15 cellular contexts compared by ENCODE assay signal in the genomic region with DNA sequence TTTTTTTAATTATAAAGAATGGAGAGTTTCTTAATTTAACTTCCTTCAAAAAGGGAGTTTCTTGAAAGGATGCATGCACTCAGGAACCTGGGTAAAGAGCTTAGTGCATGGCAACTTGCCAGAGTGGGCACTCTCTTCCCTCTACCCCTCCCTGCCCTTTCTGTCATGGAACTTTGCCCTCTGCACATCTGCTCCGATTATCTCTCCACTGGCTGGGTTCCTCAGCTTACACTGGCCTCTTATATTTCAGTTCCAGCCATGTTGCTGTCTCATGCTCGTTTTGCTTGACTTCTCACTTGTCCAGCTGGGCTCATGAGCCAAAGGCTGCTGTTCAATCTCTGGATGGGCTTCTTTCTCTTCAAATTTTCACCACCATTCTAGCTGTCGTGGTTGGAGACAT.
A peak's percentile ranks its signal among the peaks of the same experiment; 100 is the strongest.
DNase-seq lines count a peak whose midpoint lies in the region; FAIRE-seq and TF ChIP-seq lines count a peak whose summit lies in the region.
"Had no signal": no experiment of that assay in that cellular context is flagged by ENCODE, and none has a peak within 500 bp of the region (broad histone marks: within the 10 kb centered on the region; RNA-seq: fewer than 3 reads in every experiment).

No MANE protein-coding gene starts in this region.

- no peak overlapping the region for H4K8ac ChIP-seq in H1 (ENCODE audit: extremely low read depth, insufficient read depth, low read length)

- H3K4ac ChIP-seq in H1 (replicated peaks; ENCODE audit: insufficient read length, low read depth, low read length): no peak overlapping the region

- POLR2A ChIA-PET in H1 (lab: Charles Lee; ENCODE audit: partially characterized antibody): no interaction called here

- H2BK5ac ChIP-seq in H1 (ENCODE audit: low read depth, low read length): no peak overlapping the region

- WGBS in H1 (ENCODE audit: extremely low coverage in 1 of 2, insufficient coverage in 1 of 2, insufficient read length in 1 of 2, insufficient replicate concordance in 2 of 2, low coverage in 1 of 2, low lambda C conversion rate in 2 of 2, missing lambda C conversion rate in 1 of 2), 2 experiments: 87% methylated on average over 3 of the region's 3 CpGs; no CpG with 5 or more reads in 1 of the 2 experiments
- 82% methylated on average over 3 of the region's 3 CpGs for WGBS in hepatocyte (ENCODE audit: low lambda C conversion rate, missing lambda C conversion rate)

- H3K27ac ChIP-seq in H1 (ENCODE audit: low read depth, low read length): no peak overlapping the region
- no peak overlapping the region for H3K27ac ChIP-seq in hepatocyte
- H3K27ac ChIP-seq: A549, SJSA1 had no signal

- no peak for FAIRE-seq in H1 (lab: Jason Lieb, UNC)
- FAIRE-seq: A549, GM19239 had no signal

- H3K4me2 ChIP-seq in H1 (ENCODE audit: insufficient read depth in 1 of 2, low read depth in 2 of 2, low read length in 2 of 2): no peak overlapping the region
- H3K4me2 ChIP-seq in hepatocyte: no peak overlapping the region
- H3K4me2 ChIP-seq: A549 had no signal

- no peak for TF ChIP-seq EP300 in H1 (IDR thresholded peaks at IDR 0.05; ENCODE audit: borderline replicate concordance in 1 of 2, low read depth in 2 of 2, low read length in 2 of 2)

- no peaks in the 10 kb centered on the region for H3K23me2 ChIP-seq in H1 (ENCODE audit: low read depth, low read length)

- H3K9me2 ChIP-seq in hepatocyte (replicated peaks; ENCODE audit: insufficient read depth): no peaks in the 10 kb centered on the region

- H2BK120ac ChIP-seq in H1 (replicated peaks; ENCODE audit: low read depth, low read length): no peak overlapping the region

- no peak overlapping the region for H2AK5ac ChIP-seq in H1 (ENCODE audit: low read depth, low read length)

- peak overlapping the region; percentile 41; the same call in 1 of the 2 replicates for H2AFZ ChIP-seq in H1 (ENCODE audit: low read length)
- H2AFZ ChIP-seq in hepatocyte: no peak overlapping the region

- no peak for TF ChIP-seq POLR2A in H1 (IDR thresholded peaks at IDR 0.05; ENCODE audit: control extremely low read depth in 1 of 2, low read depth in 2 of 2, low read length in 2 of 2)

- H3K18ac ChIP-seq in H1 (ENCODE audit: extremely low read depth, low read length): no peak overlapping the region

- H3K36me3 ChIP-seq in H1 (ENCODE audit: control insufficient read depth in 2 of 4, insufficient read depth in 4 of 4, low read length in 3 of 4) (no peaks in the 10 kb centered on the region), hepatocyte (replicated peaks; ENCODE audit: insufficient read depth, low read depth) (no peaks in the 10 kb centered on the region)
- H3K36me3 ChIP-seq: HAP-1, SJSA1 had no signal

- DNase-seq in NCI-H2227 (lab: John Stamatoyannopoulos, UW; ENCODE audit: unreplicated experiment): peak; percentile 39
- no peak for DNase-seq in NCI-H2227 treated with DMSO at 0.1 percent for 48 hours (lab: John Stamatoyannopoulos, UW)
- DNase-seq in NCI-H69 (lab: John Stamatoyannopoulos, UW): peak; percentile 95
- no peak for DNase-seq in H1 (ENCODE audit: low read depth in 1 of 2, low spot score in 2 of 2)
- DNase-seq in pons (ENCODE audit: low spot score): peak; percentile 75
- no peak for DNase-seq in dedifferentiated amniotic fluid mesenchymal stem cell (ENCODE audit: extremely low spot score)
- no peak for DNase-seq in hepatocyte (ENCODE audit: low spot score)
- no peak for DNase-seq in 8988T
- DNase-seq: COR-L47, NCI-H187, SW 1271 had no signal

- H3K9ac ChIP-seq in H1 (replicated peaks in 1 of 4; ENCODE audit: extremely low read depth in 1 of 4, low read depth in 3 of 4, low read length in 3 of 4): no peak overlapping the region

- CTCF ChIA-PET in H1 (lab: Charles Lee; ENCODE audit: partially characterized antibody): interaction anchor here (1.5 kb wide), 1 partner anchor 81 kb away, joined by 3 read pairs; no protein-coding TSS in a partner anchor

- H3K9me3 ChIP-seq in H1 (ENCODE audit: insufficient read depth in 2 of 2, low read depth in 1 of 2, low read length in 1 of 2): no peaks in the 10 kb centered on the region
- no peaks in the 10 kb centered on the region for H3K9me3 ChIP-seq in hepatocyte (ENCODE audit: low read depth)
- H3K9me3 ChIP-seq: A549, HAP-1, SJSA1 had no signal

- no peak overlapping the region for H4K91ac ChIP-seq in H1 (replicated peaks; ENCODE audit: insufficient read length, low read length)

- H4K5ac ChIP-seq in H1 (ENCODE audit: insufficient read length, low read depth, low read length): no peak overlapping the region

- H3K79me2 ChIP-seq in H1 (ENCODE audit: control insufficient read depth in 1 of 2, insufficient read depth in 2 of 2, low read length in 2 of 2): no peaks in the 10 kb centered on the region
- no peaks in the 10 kb centered on the region for H3K79me2 ChIP-seq in hepatocyte

- H3K27me3 ChIP-seq in H1 (replicated peaks in 1 of 4; ENCODE audit: control insufficient read depth in 3 of 4, extremely low read depth in 1 of 4, insufficient read depth in 3 of 4, low read length in 3 of 4): no peaks in the 10 kb centered on the region
- no peaks in the 10 kb centered on the region for H3K27me3 ChIP-seq in hepatocyte
- H3K27me3 ChIP-seq: SJSA1 had no signal

- H2BK20ac ChIP-seq in H1 (ENCODE audit: low read length): no peak overlapping the region

- H2BK12ac ChIP-seq in H1 (ENCODE audit: low read depth, low read length): no peak overlapping the region

- H2BK15ac ChIP-seq in H1 (ENCODE audit: low read length): no peak overlapping the region

- H3K23ac ChIP-seq in H1 (ENCODE audit: insufficient read length): no peak overlapping the region

- H3K79me1 ChIP-seq in H1 (ENCODE audit: low read depth, low read length): no peaks in the 10 kb centered on the region

- H3K4me1 ChIP-seq in H1 (replicated peaks in 1 of 4; ENCODE audit: control insufficient read depth in 3 of 4, insufficient read depth in 4 of 4, low read length in 3 of 4): no peaks in the 10 kb centered on the region
- H3K4me1 ChIP-seq in hepatocyte (ENCODE audit: insufficient read depth): no peaks in the 10 kb centered on the region
- H3K4me1 ChIP-seq: A549, HAP-1, SJSA1 had no signal

- TF ChIP-seq CTCF in H1 (IDR thresholded peaks at IDR 0.05; ENCODE audit: control extremely low read depth in 1 of 3, insufficient read depth in 1 of 3, low read depth in 1 of 3, low read length in 3 of 3): no peak
- no peak for TF ChIP-seq CTCF in hepatocyte (IDR thresholded peaks at IDR 0.05; ENCODE audit: poor library complexity)

- no peaks in the 10 kb centered on the region for H4K20me1 ChIP-seq in H1 (replicated peaks in 1 of 2; ENCODE audit: control insufficient read depth in 1 of 2, insufficient read depth in 2 of 2, low read length in 2 of 2)
- no peaks in the 10 kb centered on the region for H4K20me1 ChIP-seq in hepatocyte (ENCODE audit: insufficient read depth, poor library complexity, severe bottlenecking)

- no peak overlapping the region for H3K4me3 ChIP-seq in H1 (ENCODE audit: extremely low read depth in 1 of 4, insufficient read depth in 2 of 4, low read depth in 3 of 4, low read length in 4 of 4)
- H3K4me3 ChIP-seq in hepatocyte: no peak overlapping the region
- H3K4me3 ChIP-seq: A549, HAP-1, SJSA1 had no signal

- H3K56ac ChIP-seq in H1 (replicated peaks; ENCODE audit: insufficient read length, low read depth, low read length): no peak overlapping the region

- no peak for TF ChIP-seq RAD21 in H1 (IDR thresholded peaks at IDR 0.05 in 1 of 2, conservative IDR thresholded peaks at IDR 0.05 in 1 of 2; ENCODE audit: low read depth in 2 of 2, low read length in 2 of 2)

- no peak overlapping the region for H3K14ac ChIP-seq in H1 (ENCODE audit: insufficient read length)

TF ChIP-seq in H1, 55 proteins besides CTCF, POLR2A, EP300 and RAD21:
- no peak for TF ChIP-seq JUN (IDR thresholded peaks at IDR 0.05; ENCODE audit: low read depth, low read length)
- no peak for TF ChIP-seq RFX5 (IDR thresholded peaks at IDR 0.05; ENCODE audit: borderline replicate concordance, low read depth, low read length)
- TF ChIP-seq, protein P1, sequence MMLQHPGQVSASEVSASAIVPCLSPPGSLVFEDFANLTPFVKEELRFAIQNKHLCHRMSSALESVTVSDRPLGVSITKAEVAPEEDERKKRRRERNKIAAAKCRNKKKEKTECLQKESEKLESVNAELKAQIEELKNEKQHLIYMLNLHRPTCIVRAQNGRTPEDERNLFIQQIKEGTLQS (IDR thresholded peaks at IDR 0.05; ENCODE audit: insufficient read depth, low read depth, low read length): no peak
- no peak for TF ChIP-seq POLR2AphosphoS5 (IDR thresholded peaks at IDR 0.05; ENCODE audit: low read depth, low read length)
- TF ChIP-seq HDAC2 (IDR thresholded peaks at IDR 0.05; ENCODE audit: borderline replicate concordance in 1 of 2, low read depth in 2 of 2, low read length in 2 of 2): no peak
- no peak for TF ChIP-seq CBX8 (IDR thresholded peaks at IDR 0.05; ENCODE audit: borderline replicate concordance, low read depth, low read length)
- no peak for TF ChIP-seq CHD1 (IDR thresholded peaks at IDR 0.05; ENCODE audit: low read depth, low read length)
- no peak for TF ChIP-seq GTF2F1 (IDR thresholded peaks at IDR 0.05; ENCODE audit: borderline replicate concordance, low read depth, low read length)
- TF ChIP-seq YY1 (IDR thresholded peaks at IDR 0.05; ENCODE audit: low read depth, low read length): no peak
- TF ChIP-seq CREB1 (IDR thresholded peaks at IDR 0.05): no peak
- TF ChIP-seq SP4 (IDR thresholded peaks at IDR 0.05; ENCODE audit: low read length): no peak
- TF ChIP-seq, protein P2, sequence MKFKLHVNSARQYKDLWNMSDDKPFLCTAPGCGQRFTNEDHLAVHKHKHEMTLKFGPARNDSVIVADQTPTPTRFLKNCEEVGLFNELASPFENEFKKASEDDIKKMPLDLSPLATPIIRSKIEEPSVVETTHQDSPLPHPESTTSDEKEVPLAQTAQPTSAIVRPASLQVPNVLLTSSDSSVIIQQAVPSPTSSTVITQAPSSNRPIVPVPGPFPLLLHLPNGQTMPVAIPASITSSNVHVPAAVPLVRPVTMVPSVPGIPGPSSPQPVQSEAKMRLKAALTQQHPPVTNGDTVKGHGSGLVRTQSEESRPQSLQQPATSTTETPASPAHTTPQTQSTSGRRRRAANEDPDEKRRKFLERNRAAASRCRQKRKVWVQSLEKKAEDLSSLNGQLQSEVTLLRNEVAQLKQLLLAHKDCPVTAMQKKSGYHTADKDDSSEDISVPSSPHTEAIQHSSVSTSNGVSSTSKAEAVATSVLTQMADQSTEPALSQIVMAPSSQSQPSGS (IDR thresholded peaks at IDR 0.05; ENCODE audit: low read length): no peak
- TF ChIP-seq TAF1 (IDR thresholded peaks at IDR 0.05; ENCODE audit: low read depth, low read length): no peak

Comparison
In these comparisons a context has a peak if more than half of its experiments do, and no peak if none do; other contexts are left out.
1. DNase-seq: peak in NCI-H2227 (single experiment), NCI-H69 (single experiment) and pons (single experiment); none in NCI-H2227 treated with DMSO at 0.1 percent for 48 hours (single experiment), H1 (0 of 2), dedifferentiated amniotic fluid mesenchymal stem cell (single experiment), hepatocyte (single experiment) and 8988T (single experiment).